1 cellular context compared by ENCODE assay signal in the genomic region with DNA sequence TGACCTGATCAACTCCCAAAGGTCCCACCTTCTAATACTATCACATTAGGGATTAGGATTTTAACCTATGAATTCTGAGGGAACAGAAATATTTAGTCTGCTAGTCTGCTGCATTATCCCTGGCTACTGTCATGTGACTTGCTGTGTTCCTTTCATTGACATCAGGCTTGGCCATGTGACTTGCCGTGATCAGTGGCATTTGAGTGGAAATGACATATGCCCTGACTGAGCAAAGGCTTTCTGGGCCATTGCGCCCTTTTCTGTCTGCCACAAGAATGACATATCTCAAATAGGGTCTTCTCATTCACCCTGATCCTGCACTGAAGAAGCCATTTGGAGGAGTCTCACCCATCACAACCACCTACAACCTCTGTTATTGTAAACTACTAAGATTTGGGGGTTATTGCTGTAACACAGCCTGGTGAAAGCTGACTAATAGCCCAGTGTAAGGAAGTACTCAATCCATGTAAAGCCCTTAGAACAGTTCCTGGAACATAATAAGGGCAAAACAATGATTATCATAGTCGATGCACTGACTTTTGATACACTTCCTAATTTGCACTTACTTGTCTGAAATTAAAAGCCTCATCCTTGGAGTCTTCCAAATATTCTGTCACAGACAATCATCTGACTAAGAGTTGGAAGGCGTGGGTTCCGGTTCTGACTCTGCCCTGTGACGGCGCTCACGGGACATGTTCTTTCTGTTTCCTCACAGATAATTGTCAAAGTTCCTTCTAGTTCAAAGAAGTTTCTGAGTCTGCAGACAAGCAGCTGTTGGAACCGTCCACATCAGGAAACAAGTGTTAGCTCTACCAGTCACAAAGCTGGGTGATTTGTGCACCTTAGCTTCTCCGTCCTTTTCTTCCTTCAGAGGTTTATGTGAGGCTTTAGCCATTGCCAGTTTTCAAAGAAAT.
TF ChIP-seq lines count a peak whose summit lies in the region.

No MANE protein-coding gene starts in this region.

TF ChIP-seq in SK-N-SH, 30 proteins besides CTCF, POLR2A, EP300 and RAD21 (continued from another document):
- TF ChIP-seq POLR2AphosphoS5 (IDR thresholded peaks at IDR 0.05; ENCODE audit: low read depth, low read length) (no peak), FOXJ3 (CRISPR knock-in tag; IDR thresholded peaks at IDR 0.05) (no peak), JUND (IDR thresholded peaks at IDR 0.05) (no peak), YY1 (IDR thresholded peaks at IDR 0.05; ENCODE audit: low read depth) (no peak), TCF12 (IDR thresholded peaks at IDR 0.05) (no peak), NFIC (IDR thresholded peaks at IDR 0.05; ENCODE audit: borderline replicate concordance) (no peak), SIN3A (IDR thresholded peaks at IDR 0.05; ENCODE audit: borderline replicate concordance, low read depth, low read length) (no peak), TEAD4 (IDR thresholded peaks at IDR 0.05; ENCODE audit: borderline replicate concordance, insufficient read depth) (no peak), MEF2A (IDR thresholded peaks at IDR 0.05; ENCODE audit: borderline replicate concordance, low read depth) (no peak), EZH2phosphoT487 (IDR thresholded peaks at IDR 0.05; ENCODE audit: borderline replicate concordance, low read depth) (no peak), TAF1 (IDR thresholded peaks at IDR 0.05; ENCODE audit: borderline replicate concordance, low read depth, low read length) (no peak)
- TF ChIP-seq, protein P1, sequence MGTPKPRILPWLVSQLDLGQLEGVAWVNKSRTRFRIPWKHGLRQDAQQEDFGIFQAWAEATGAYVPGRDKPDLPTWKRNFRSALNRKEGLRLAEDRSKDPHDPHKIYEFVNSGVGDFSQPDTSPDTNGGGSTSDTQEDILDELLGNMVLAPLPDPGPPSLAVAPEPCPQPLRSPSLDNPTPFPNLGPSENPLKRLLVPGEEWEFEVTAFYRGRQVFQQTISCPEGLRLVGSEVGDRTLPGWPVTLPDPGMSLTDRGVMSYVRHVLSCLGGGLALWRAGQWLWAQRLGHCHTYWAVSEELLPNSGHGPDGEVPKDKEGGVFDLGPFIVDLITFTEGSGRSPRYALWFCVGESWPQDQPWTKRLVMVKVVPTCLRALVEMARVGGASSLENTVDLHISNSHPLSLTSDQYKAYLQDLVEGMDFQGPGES (IDR thresholded peaks at IDR 0.05; ENCODE audit: low read depth, low read length), result no peak
- TF ChIP-seq, protein P2, sequence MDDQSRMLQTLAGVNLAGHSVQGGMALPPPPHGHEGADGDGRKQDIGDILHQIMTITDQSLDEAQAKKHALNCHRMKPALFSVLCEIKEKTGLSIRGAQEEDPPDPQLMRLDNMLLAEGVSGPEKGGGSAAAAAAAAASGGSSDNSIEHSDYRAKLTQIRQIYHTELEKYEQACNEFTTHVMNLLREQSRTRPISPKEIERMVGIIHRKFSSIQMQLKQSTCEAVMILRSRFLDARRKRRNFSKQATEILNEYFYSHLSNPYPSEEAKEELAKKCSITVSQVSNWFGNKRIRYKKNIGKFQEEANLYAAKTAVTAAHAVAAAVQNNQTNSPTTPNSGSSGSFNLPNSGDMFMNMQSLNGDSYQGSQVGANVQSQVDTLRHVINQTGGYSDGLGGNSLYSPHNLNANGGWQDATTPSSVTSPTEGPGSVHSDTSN (IDR thresholded peaks at IDR 0.05), result no peak
